8 cellular contexts compared by ENCODE assay signal in the genomic region with DNA sequence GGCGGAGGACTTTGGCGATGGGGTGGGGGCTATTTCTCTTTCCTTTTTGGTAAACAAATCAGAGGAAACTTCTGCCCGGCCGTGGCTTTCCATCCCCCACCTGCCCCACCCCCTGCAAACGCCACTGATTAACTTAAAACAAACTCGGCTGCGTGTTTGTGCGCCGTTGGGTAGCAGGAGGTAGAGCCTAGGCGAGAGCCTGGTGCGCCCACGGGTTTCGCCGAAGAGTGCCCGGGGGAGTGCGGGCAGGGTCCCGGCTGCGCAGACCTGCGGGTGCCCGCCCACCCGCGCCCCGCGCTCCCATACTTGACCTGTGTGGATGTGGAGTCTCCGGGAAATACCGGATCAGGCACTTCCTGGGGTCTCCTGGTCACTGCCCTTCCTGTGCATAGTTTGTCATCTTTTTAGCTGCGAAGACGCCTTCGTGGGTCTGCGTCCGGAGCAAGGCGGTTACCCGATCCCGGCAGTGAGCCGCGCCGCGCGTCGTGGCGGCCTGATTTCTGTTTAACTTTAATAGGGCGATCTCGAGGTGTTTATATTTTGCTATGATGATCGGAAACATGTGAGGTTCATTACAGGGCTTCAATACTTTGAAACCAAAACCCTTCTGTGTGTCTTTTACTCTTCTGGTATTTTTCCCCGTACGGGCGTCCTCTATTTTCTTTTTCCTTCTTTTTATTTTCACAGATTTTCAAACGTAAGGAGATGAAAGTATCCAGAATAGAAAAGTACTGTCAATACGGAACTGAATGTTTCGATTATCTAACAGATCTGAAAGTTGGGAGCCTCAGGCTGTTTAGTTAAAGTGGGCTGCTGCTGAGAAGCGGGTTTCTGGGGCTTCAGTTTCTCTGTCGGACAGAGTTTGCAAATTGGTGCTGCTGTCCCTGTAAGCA. TPM values are rescaled to one million over a fixed set of nuclear protein-coding genes. Genes with fewer than 3 reads are reported as not detected.
DNase-seq lines count a peak whose midpoint lies in the region; ATAC-seq and TF ChIP-seq lines count a peak whose summit lies in the region.

No MANE protein-coding gene starts in this region.

- H3K4me1 ChIP-seq in iPS-15b (ENCODE audit: control insufficient read depth, insufficient read depth, low read length) (peaks cover 19% of the 10 kb centered on the region), skeletal muscle satellite cell (ENCODE audit: control insufficient read depth, insufficient read depth, low read length) (peaks cover 15% of the 10 kb centered on the region), SJCRH30 (no peaks in the 10 kb centered on the region)

- no peak overlapping the region for H3K27ac ChIP-seq in SJCRH30

- peak overlapping the region; percentile 78 for H3K4me2 ChIP-seq in skeletal muscle satellite cell (ENCODE audit: low read length)

- H3K9ac ChIP-seq in iPS-15b (ENCODE audit: low read depth, low read length) (no peak overlapping the region), skeletal muscle satellite cell (ENCODE audit: low read depth, low read length) (no peak overlapping the region)

- no peaks in the 10 kb centered on the region for H3K9me3 ChIP-seq in iPS-15b (ENCODE audit: control insufficient read depth, insufficient read depth, low read length)
- no peaks in the 10 kb centered on the region for H3K9me3 ChIP-seq in skeletal muscle satellite cell (replicated peaks; ENCODE audit: low read length)
- H3K9me3 ChIP-seq in SJCRH30 (replicated peaks): no peaks in the 10 kb centered on the region

- no peak for TF ChIP-seq POLR2A in GM18505 (IDR thresholded peaks at IDR 0.05; ENCODE audit: borderline replicate concordance, extremely low read depth, insufficient read depth, insufficient read length)

- H3K4me3 ChIP-seq in H7 (ENCODE audit: insufficient read depth, low read depth, low read length) (peak overlapping the region; percentile 86), iPS-15b (ENCODE audit: low read depth, low read length) (peak overlapping the region; percentile 56), skeletal muscle satellite cell (ENCODE audit: low read length) (peak overlapping the region; percentile 44), SJCRH30 (no peak overlapping the region)

- H3K27me3 ChIP-seq in H7 (ENCODE audit: control insufficient read depth, insufficient read depth, low read length) (peaks cover 61% of the 10 kb centered on the region), iPS-15b (ENCODE audit: control insufficient read depth, insufficient read depth, low read length) (peaks cover 71% of the 10 kb centered on the region), skeletal muscle satellite cell (ENCODE audit: control insufficient read depth, insufficient read depth, low read length) (peaks cover 84% of the 10 kb centered on the region), SJCRH30 (no peaks in the 10 kb centered on the region)

- no peak for ATAC-seq in GM21825 (IDR thresholded peaks at IDR 0.05; ENCODE audit: unreplicated experiment)
- no peak for ATAC-seq in GM19328 (IDR thresholded peaks at IDR 0.05; ENCODE audit: unreplicated experiment)
- no peak for ATAC-seq in GM18505 (IDR thresholded peaks at IDR 0.05; ENCODE audit: unreplicated experiment)

- DNase-seq in H7: peak; percentile 62
- DNase-seq in activated T-cell treated with anti-CD3 and anti-CD28 coated beads, Interleukin-2, amount 50 U/mL, for 48 hours: peak; percentile 23 to 25
- no peak for DNase-seq in SJCRH30

- H3K36me3 ChIP-seq in H7 (replicated peaks; ENCODE audit: control insufficient read depth, insufficient read depth, low read length): no peaks in the 10 kb centered on the region
- no peaks in the 10 kb centered on the region for H3K36me3 ChIP-seq in iPS-15b (ENCODE audit: control insufficient read depth, insufficient read depth, low read length)
- H3K36me3 ChIP-seq in skeletal muscle satellite cell (ENCODE audit: insufficient read depth, low read length): no peaks in the 10 kb centered on the region
- no peaks in the 10 kb centered on the region for H3K36me3 ChIP-seq in SJCRH30

RNA-seq across cellular contexts. Expression of gene NR5A2, which starts 15.2 kb away (rescaled TPM):
- total RNA-seq in H7 (2014; rRNA removed; shearing (Covaris generic)): 13.2 and 13.9 TPM in 2 replicates
- 0.44 TPM in 1 of 2 replicates, not detected in the other for total RNA-seq in skeletal muscle satellite cell (2012; rRNA removed)
- total RNA-seq in SJCRH30 (2014; rRNA removed; shearing (Covaris generic)): 0.84 and 1.0 TPM in 2 replicates

Comparison
In these comparisons a context has a peak if more than half of its experiments do, and no peak if none do; other contexts are left out.
1. DNase-seq: peak in H7 (single experiment) and activated T-cell treated with anti-CD3 and anti-CD28 coated beads, Interleukin-2, amount 50 U/mL, for 48 hours (2 of 2); none in SJCRH30 (0 of 2).